25 cellular contexts compared by ENCODE assay signal in the genomic region with DNA sequence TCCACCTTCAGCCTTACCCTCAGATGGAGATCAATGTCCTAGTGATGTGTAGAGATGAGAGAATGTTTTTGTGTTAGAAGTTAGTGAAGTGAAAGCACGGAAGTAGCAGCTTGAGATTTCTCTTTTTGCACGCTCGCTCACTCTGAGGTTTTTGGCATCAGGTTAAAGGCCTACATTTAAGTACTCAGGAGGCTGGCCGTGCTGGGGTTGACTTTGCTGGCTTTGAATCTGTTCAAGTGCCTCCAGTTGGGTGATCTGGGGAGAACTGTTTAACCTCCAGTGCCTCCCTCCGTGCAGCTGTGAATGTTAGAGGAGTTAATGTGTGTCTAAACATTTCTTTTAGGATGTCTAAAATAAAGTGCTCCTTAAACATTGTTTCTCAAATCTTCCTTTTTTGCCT. TPM values are rescaled to one million over a fixed set of nuclear protein-coding genes. Genes with fewer than 3 reads are reported as not detected.
"Had no signal": no experiment of that assay in that cellular context is flagged by ENCODE, and none has a peak within 500 bp of the region (broad histone marks: within the 10 kb centered on the region; RNA-seq: fewer than 3 reads in every experiment).

No MANE protein-coding gene starts in this region.

- H3K27me3 Mint-ChIP-seq: dendritic cell treated with granulocyte-macrophage colony-stimulating factor and Interleukin-4, amounts not matched to agents 40 ng/mL and 50 ng/mL, for 4 days; natural killer cell treated with Interleukin-12 subunit alpha and Interleukin-12 subunit beta and Interleukin-15 and Interleukin-18, amount 100 ng/mL, for 72 hours; stimulated activated naive CD8-positive, alpha-beta T cell treated with anti-CD3 and anti-CD28 coated beads, Interleukin-15, amount 100 ng/mL, for 72 hours had no signal

- H3K27ac ChIP-seq: body of pancreas, esophagus muscularis mucosa, gastrocnemius medialis, left ventricle myocardium inferior, pancreas, tibial nerve, VCaP had no signal

- H3K27ac Mint-ChIP-seq: dendritic cell treated with granulocyte-macrophage colony-stimulating factor and Interleukin-4, amounts not matched to agents 40 ng/mL and 50 ng/mL, for 4 days; natural killer cell treated with Interleukin-12 subunit alpha and Interleukin-12 subunit beta and Interleukin-15 and Interleukin-18, amount 100 ng/mL, for 72 hours; stimulated activated effector memory CD8-positive, alpha-beta T cell treated with anti-CD3 and anti-CD28 coated beads, Interleukin-12 subunit alpha, Interleukin-12 subunit beta, amount 100 ng/mL, for 72 hours; stimulated activated naive CD8-positive, alpha-beta T cell treated with anti-CD3 and anti-CD28 coated beads, Interleukin-15, amount 100 ng/mL, for 72 hours had no signal

- H3K36me3 ChIP-seq: gastrocnemius medialis had no signal

- H3K27me3 ChIP-seq: body of pancreas, esophagus muscularis mucosa, gastrocnemius medialis, pancreas, tibial nerve had no signal

- H3K4me1 Mint-ChIP-seq: stimulated activated effector memory CD8-positive, alpha-beta T cell treated with anti-CD3 and anti-CD28 coated beads, Interleukin-12 subunit alpha, Interleukin-12 subunit beta, amount 100 ng/mL, for 72 hours had no signal

- H3K36me3 Mint-ChIP-seq: natural killer cell treated with Interleukin-12 subunit alpha and Interleukin-12 subunit beta and Interleukin-15 and Interleukin-18, amount 100 ng/mL, for 72 hours had no signal

- H3K9me3 ChIP-seq: body of pancreas, esophagus muscularis mucosa, gastrocnemius medialis, left ventricle myocardium inferior, pancreas, tibial nerve had no signal

- H3K4me3 ChIP-seq: body of pancreas, esophagus muscularis mucosa, gastrocnemius medialis, left ventricle myocardium inferior, pancreas, tibial nerve had no signal

- DNase-seq: activated CD4-positive, CD25-positive, alpha-beta regulatory T cell treated with anti-CD3 and anti-CD28 coated beads, Interleukin-2, amount 50 U/mL, for 72 hours; activated gamma-delta T cell; anterior cingulate cortex; body of pancreas; effector CD8-positive, alpha-beta T cell; gastrocnemius medialis; hippocampal formation; kidney glomerular epithelial cell; left ventricle myocardium inferior; pancreas; small intestine; stimulated activated CD4-positive, alpha-beta T cell treated with anti-CD3 and anti-CD28 coated beads, Interleukin-2, amount 100 ng/mL, for 24 hours; stimulated activated naive CD8-positive, alpha-beta T cell treated with anti-CD3 and anti-CD28 coated beads, Interleukin-15, amount 100 ng/mL, for 72 hours had no signal

- H3K4me3 Mint-ChIP-seq: dendritic cell treated with granulocyte-macrophage colony-stimulating factor and Interleukin-4, amounts not matched to agents 40 ng/mL and 50 ng/mL, for 4 days; natural killer cell treated with Interleukin-12 subunit alpha and Interleukin-12 subunit beta and Interleukin-15 and Interleukin-18, amount 100 ng/mL, for 72 hours; stimulated activated effector memory CD8-positive, alpha-beta T cell treated with anti-CD3 and anti-CD28 coated beads, Interleukin-12 subunit alpha, Interleukin-12 subunit beta, amount 100 ng/mL, for 72 hours; stimulated activated naive CD8-positive, alpha-beta T cell treated with anti-CD3 and anti-CD28 coated beads, Interleukin-15, amount 100 ng/mL, for 72 hours had no signal

- ATAC-seq: body of pancreas; gastrocnemius medialis; natural killer cell treated with Interleukin-12 subunit alpha and Interleukin-12 subunit beta and Interleukin-15 and Interleukin-18, amount 100 ng/mL, for 72 hours; pancreas; sciatic nerve; stimulated activated effector memory CD8-positive, alpha-beta T cell treated with anti-CD3 and anti-CD28 coated beads, Interleukin-12 subunit alpha, Interleukin-12 subunit beta, amount 100 ng/mL, for 72 hours; stimulated activated naive CD8-positive, alpha-beta T cell treated with anti-CD3 and anti-CD28 coated beads, Interleukin-15, amount 100 ng/mL, for 72 hours had no signal

- H3K9me3 Mint-ChIP-seq: dendritic cell treated with granulocyte-macrophage colony-stimulating factor and Interleukin-4, amounts not matched to agents 40 ng/mL and 50 ng/mL, for 4 days; natural killer cell treated with Interleukin-12 subunit alpha and Interleukin-12 subunit beta and Interleukin-15 and Interleukin-18, amount 100 ng/mL, for 72 hours; stimulated activated effector memory CD8-positive, alpha-beta T cell treated with anti-CD3 and anti-CD28 coated beads, Interleukin-12 subunit alpha, Interleukin-12 subunit beta, amount 100 ng/mL, for 72 hours; stimulated activated naive CD8-positive, alpha-beta T cell treated with anti-CD3 and anti-CD28 coated beads, Interleukin-15, amount 100 ng/mL, for 72 hours had no signal

- H3K4me1 ChIP-seq: esophagus muscularis mucosa, gastrocnemius medialis, left ventricle myocardium inferior, tibial nerve had no signal

RNA-seq across cellular contexts. Expression of a gene that starts 43.1 kb away (rescaled TPM):
- total RNA-seq: activated CD8-positive, alpha-beta memory T cell treated with anti-CD3 and anti-CD28 coated beads for 36 hours; chondrocyte; lung microvascular endothelial cell; natural killer cell treated with Interleukin-12 subunit alpha and Interleukin-12 subunit beta and Interleukin-15 and Interleukin-18, amount 100 ng/mL, for 72 hours; sciatic nerve; SK-MEL-5; T-helper 2 cell treated with Interferon-gamma antibody and Interleukin-4, amounts not matched to agents 100 ng/mL and 5 ng/mL, for 36 hours; tibial nerve had no signal
